ENCODE assay signal across 19 cellular contexts in the genomic region with DNA sequence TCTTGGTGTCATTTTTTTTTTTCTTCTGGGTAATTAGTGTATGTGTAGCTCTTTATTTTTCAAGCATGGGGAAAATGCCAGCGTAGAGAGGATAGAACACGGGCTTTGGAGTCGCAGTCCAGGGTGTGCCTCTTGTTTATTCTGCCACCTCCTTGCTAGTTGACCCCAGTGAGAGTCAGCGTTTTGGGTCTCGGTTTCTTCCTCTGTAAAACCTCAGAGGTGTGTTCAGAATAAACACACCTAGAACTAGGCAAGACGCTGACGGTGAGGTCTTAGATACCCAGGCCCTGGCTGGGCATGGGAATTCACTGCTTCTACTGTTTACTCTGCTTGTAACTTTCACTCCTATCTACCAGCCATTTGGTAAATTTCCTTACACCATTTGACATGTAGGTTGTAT. TPM values are rescaled to one million over a fixed set of nuclear protein-coding genes. Genes with fewer than 3 reads are reported as not detected.
DNase-seq lines count a peak whose midpoint lies in the region; ATAC-seq, FAIRE-seq and TF ChIP-seq lines count a peak whose summit lies in the region.
"Had no signal": no experiment of that assay in that cellular context is flagged by ENCODE, and none has a peak within 500 bp of the region (broad histone marks: within the 10 kb centered on the region; RNA-seq: fewer than 3 reads in every experiment).

No MANE protein-coding gene starts in this region.

- BruUV-seq in Calu3 (replicated peaks; lab: Mats Ljungman, UMichigan): no TSS peak

- CTCF ChIA-PET in Calu3 (lab: Charles Lee): interaction anchor here (1.2 to 2.4 kb wide), 2 partner anchors 10 to 14 kb away, joined by 3 to 14 read pairs; no protein-coding TSS in a partner anchor

- H3K27me3 Mint-ChIP-seq in Calu3 (ENCODE audit: unreplicated experiment): no peaks in the 10 kb centered on the region
- H3K27me3 Mint-ChIP-seq: activated CD4-positive, alpha-beta T cell treated with anti-CD3 and anti-CD28 coated beads for 36 hours; type B pancreatic cell had no signal

- H3K4me3 Mint-ChIP-seq in Calu3 (ENCODE audit: low read depth, unreplicated experiment): peak overlapping the region; percentile 66
- H3K4me3 Mint-ChIP-seq: activated CD4-positive, alpha-beta T cell treated with anti-CD3 and anti-CD28 coated beads for 36 hours; activated naive CD8-positive, alpha-beta T cell; activated T-cell treated with anti-CD3 and anti-CD28 coated beads, Interleukin-2, amount 50 U/mL, for 72 hours; type B pancreatic cell had no signal

- H3K27ac ChIP-seq in RWPE2 (ENCODE audit: poor library complexity, severe bottlenecking): peak overlapping the region; percentile 100
- H3K27ac ChIP-seq in foreskin keratinocyte: peak overlapping the region; percentile 82
- no peak overlapping the region for H3K27ac ChIP-seq in pancreas

- DNase-seq in Calu3 (no peak), RWPE2 (ENCODE audit: low spot score) (no peak), foreskin keratinocyte (no peak), pancreas (no peak), cerebellar nuclear complex (lab: John Stamatoyannopoulos, UW) (no peak), NCI-H2107 (lab: John Stamatoyannopoulos, UW) (no peak), NCI-H69 (lab: John Stamatoyannopoulos, UW) (no peak)
- DNase-seq: activated CD4-positive, alpha-beta T cell treated with anti-CD3 and anti-CD28 coated beads for 36 hours; activated T-cell treated with anti-CD3 and anti-CD28 coated beads, Interleukin-2, amount 50 U/mL, for 72 hours; H7; left ventricle myocardium superior; naive B cell; NCI-H2081 treated with DMSO at 0.1 percent for 48 hours; stimulated activated naive CD4-positive, alpha-beta T cell treated with Interleukin-2 at 50 U/mL for 16 hours had no signal

- no peaks in the 10 kb centered on the region for H3K9me3 Mint-ChIP-seq in Calu3 (ENCODE audit: low read depth, unreplicated experiment)
- H3K9me3 Mint-ChIP-seq: activated T-cell treated with anti-CD3 and anti-CD28 coated beads, Interleukin-2, amount 50 U/mL, for 72 hours; naive B cell had no signal

- no peak for FAIRE-seq in pancreas (lab: Jason Lieb, UNC)
- FAIRE-seq: HTR-8/SVneo had no signal

- no peaks in the 10 kb centered on the region for H3K27me3 ChIP-seq in RWPE2 (ENCODE audit: insufficient read depth, poor library complexity, severe bottlenecking)
- H3K27me3 ChIP-seq in foreskin keratinocyte: no peaks in the 10 kb centered on the region
- no peaks in the 10 kb centered on the region for H3K27me3 ChIP-seq in pancreas

- peaks cover 89% of the 10 kb centered on the region for H3K4me1 ChIP-seq in RWPE2 (ENCODE audit: insufficient read depth, poor library complexity, severe bottlenecking)
- peaks cover 51% of the 10 kb centered on the region for H3K4me1 ChIP-seq in foreskin keratinocyte
- peaks cover 16 to 21% (median 18%) of the 10 kb centered on the region in 3 donors for H3K4me1 ChIP-seq in pancreas

- WGBS in pancreas, 2 donors: 69% methylated on average over 7 of the region's 7 CpGs

- intact Hi-C loops in Calu3 (cut with micrococcal nuclease; ENCODE audit: unreplicated experiment): loop anchor here (2.0 to 5.0 kb wide), 2 partner anchors 14 to 39 kb away; no protein-coding TSS in a partner anchor
- intact Hi-C loops in pancreas (cut with DNase I): no loop called here

- H3K9me3 ChIP-seq in RWPE2 (ENCODE audit: severe bottlenecking): no peaks in the 10 kb centered on the region
- no peaks in the 10 kb centered on the region for H3K9me3 ChIP-seq in pancreas

- H3K4me3 ChIP-seq in RWPE2 (ENCODE audit: severe bottlenecking) (no peak overlapping the region), pancreas (no peak overlapping the region)
- H3K4me3 ChIP-seq: skin epidermis had no signal

- H3K36me3 ChIP-seq in RWPE2 (ENCODE audit: low read depth) (peaks cover 11% of the 10 kb centered on the region; the same call in 1 of the 2 replicates), pancreas (no peaks in the 10 kb centered on the region)

- ATAC-seq in RWPE2 (ENCODE audit: low read depth) (no peak), foreskin keratinocyte (no peak), pancreas (peak in 3 of 4 donors; percentile 24 to 41 (median 36)), HG02763 (IDR thresholded peaks at IDR 0.05; ENCODE audit: unreplicated experiment) (no peak)
- ATAC-seq: activated CD4-positive, alpha-beta T cell treated with anti-CD3 and anti-CD28 coated beads for 36 hours; activated T-cell treated with anti-CD3 and anti-CD28 coated beads, Interleukin-2, amount 50 U/mL, for 72 hours had no signal

- no peak for TF ChIP-seq CTCF in Calu3 (IDR thresholded peaks at IDR 0.05; ENCODE audit: unreplicated experiment)
- TF ChIP-seq CTCF in RWPE2 (IDR thresholded peaks at IDR 0.05; ENCODE audit: poor library complexity, severe bottlenecking): no peak
- TF ChIP-seq CTCF in foreskin keratinocyte (conservative IDR thresholded peaks at IDR 0.05): no peak
- no peak for TF ChIP-seq CTCF in pancreas (IDR thresholded peaks at IDR 0.05)

- H3K4me1 Mint-ChIP-seq in Calu3 (ENCODE audit: low read depth, unreplicated experiment): peaks cover 85% of the 10 kb centered on the region
- H3K4me1 Mint-ChIP-seq: activated CD4-positive, alpha-beta T cell treated with anti-CD3 and anti-CD28 coated beads for 36 hours; naive B cell had no signal

- peaks cover 41% of the 10 kb centered on the region for H3K36me3 Mint-ChIP-seq in Calu3 (ENCODE audit: insufficient read depth, unreplicated experiment)
- H3K36me3 Mint-ChIP-seq: activated naive CD8-positive, alpha-beta T cell; naive B cell had no signal

- H3K27ac Mint-ChIP-seq in Calu3 (ENCODE audit: unreplicated experiment): peak overlapping the region; percentile 76
- H3K27ac Mint-ChIP-seq: activated CD4-positive, alpha-beta T cell treated with anti-CD3 and anti-CD28 coated beads for 36 hours; activated naive CD8-positive, alpha-beta T cell; activated T-cell treated with anti-CD3 and anti-CD28 coated beads, Interleukin-2, amount 50 U/mL, for 72 hours; type B pancreatic cell had no signal

RNA-seq across cellular contexts. Expression of gene ASAP2, which starts 41.8 kb away (rescaled TPM):
- 75.1 and 78.6 TPM in 2 replicates for total RNA-seq in Calu3 (2022)
- total RNA-seq in foreskin keratinocyte: 57.2 and 69.3 TPM in 2 replicates
- 20.8 and 21.8 TPM in 2 replicates for polyA plus RNA-seq in foreskin keratinocyte
- 10 to 100 TPM in 3 of 6 donors, 1 to 10 TPM in 3; 6.5 to 17.7 (median 8.8) TPM for total RNA-seq in pancreas
- 1 to 10 TPM; 5.8 to 6.6 TPM for polyA plus RNA-seq in pancreas

Comparison
In these comparisons a context has a peak if more than half of its experiments do, and no peak if none do; other contexts are left out.
1. ATAC-seq: peak in pancreas (3 of 4); none in RWPE2 (single experiment), foreskin keratinocyte (single experiment) and HG02763 (single experiment).
2. H3K27ac ChIP-seq: peak in RWPE2 (single experiment) and foreskin keratinocyte (single experiment); none in pancreas (0 of 4).